In the genomic region with DNA sequence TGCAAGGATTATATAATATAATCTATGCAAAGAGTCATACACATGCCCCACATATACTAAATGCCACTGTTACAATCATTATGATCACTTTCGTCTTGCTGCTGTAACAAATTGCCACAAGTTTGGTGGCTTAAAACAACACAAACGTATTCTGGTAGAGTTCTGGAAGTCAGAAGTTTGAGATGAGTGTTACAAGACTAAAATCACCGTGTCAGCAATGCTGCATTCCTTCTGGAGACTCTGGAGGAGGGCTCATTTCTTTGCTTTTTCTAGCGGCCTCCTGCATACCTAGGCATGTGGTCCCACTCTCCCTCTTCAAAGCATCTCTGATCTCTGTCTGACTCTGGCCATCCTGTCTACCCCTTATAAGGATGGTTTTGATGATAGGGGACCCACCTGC, we compare ENCODE assay signal across 2 cellular contexts.
TF ChIP-seq lines count a peak whose summit lies in the region.

No MANE protein-coding gene starts in this region.

TF ChIP-seq in HepG2, 621 proteins besides CTCF, POLR2A, EP300 and RAD21:
- peak; percentile 87 for TF ChIP-seq MAFF (IDR thresholded peaks at IDR 0.05; ENCODE audit: low read depth, low read length)
- TF ChIP-seq TGIF2 (CRISPR knock-in tag; IDR thresholded peaks at IDR 0.05): no peak
- TF ChIP-seq ZNF138 (CRISPR knock-in tag; IDR thresholded peaks at IDR 0.05; ENCODE audit: low read depth): no peak
- peak; percentile 89 to 92 for TF ChIP-seq MAFK (conservative IDR thresholded peaks at IDR 0.05 in 1 of 2, IDR thresholded peaks at IDR 0.05 in 1 of 2; ENCODE audit: low read length in 2 of 2)

TF ChIP-seq in WTC11, 78 proteins besides CTCF, POLR2A, EP300 and RAD21:
- TF ChIP-seq FOXP1 (CRISPR knock-in tag; IDR thresholded peaks at IDR 0.05; ENCODE audit: borderline replicate concordance) (no peak), AR (CRISPR knock-in tag; IDR thresholded peaks at IDR 0.05) (no peak), CREB1 (CRISPR knock-in tag; IDR thresholded peaks at IDR 0.05) (no peak), ARID4B (CRISPR knock-in tag; IDR thresholded peaks at IDR 0.05; ENCODE audit: borderline replicate concordance) (no peak), TEAD4 (CRISPR knock-in tag; IDR thresholded peaks at IDR 0.05) (no peak)
TF ChIP-seq in WTC11: peak in this region for 0.
